In genomic region chr2:61763605-61764034, GRCh38 we compare ENCODE assay signal across 8 cellular contexts.
DNase-seq lines count a peak whose midpoint lies in the region; ATAC-seq and TF ChIP-seq lines count a peak whose summit lies in the region.

No MANE protein-coding gene starts in this region.

- DNase-seq in Daoy (ENCODE audit: low read depth) (peak; percentile 88), HuH-7.5 (ENCODE audit: low spot score) (peak; percentile 46), RWPE2 (ENCODE audit: low spot score) (peak; percentile 80), kidney epithelial cell (ENCODE audit: low read depth) (peak; percentile 60), spleen (peak; percentile 89), T1000 (lab: John Stamatoyannopoulos, UW) (no peak)

- peak; percentile 45 for TF ChIP-seq CTCF in RWPE2 (IDR thresholded peaks at IDR 0.05; ENCODE audit: poor library complexity, severe bottlenecking)
- TF ChIP-seq CTCF in kidney epithelial cell (IDR thresholded peaks at IDR 0.05; ENCODE audit: insufficient read depth, low read length, poor library complexity, severe bottlenecking), result peak; percentile 45
- no peak for TF ChIP-seq CTCF in spleen (IDR thresholded peaks at IDR 0.05 in 8 of 11, conservative IDR thresholded peaks at IDR 0.05 in 3 of 11)

- WGBS in spleen, 5 donors, result 0 to 1% (median 0%) methylated on average over 17 to 23 of the region's 23 CpGs

- H3K27ac ChIP-seq in RWPE2 (ENCODE audit: poor library complexity, severe bottlenecking), result peak overlapping the region; percentile 93
- H3K27ac ChIP-seq in cingulate gyrus (ENCODE audit: low read depth, low read length), result peak overlapping the region; percentile 100
- peak overlapping the region; percentile 92 to 97 (median 95) for H3K27ac ChIP-seq in spleen

- H3K27me3 ChIP-seq in RWPE2 (ENCODE audit: insufficient read depth, poor library complexity, severe bottlenecking) (no peaks in the 10 kb centered on the region), kidney epithelial cell (ENCODE audit: control insufficient read depth, insufficient read depth, low read length) (no peaks in the 10 kb centered on the region), spleen (replicated peaks in 1 of 7) (no peaks in the 10 kb centered on the region)

- H3K4me1 ChIP-seq in RWPE2 (ENCODE audit: insufficient read depth, poor library complexity, severe bottlenecking) (peaks cover 21% of the 10 kb centered on the region), spleen (peaks cover 0 to 17% (median 5%) of the 10 kb centered on the region in 6 donors)

- no peaks in the 10 kb centered on the region for H3K9me3 ChIP-seq in RWPE2 (ENCODE audit: severe bottlenecking)
- H3K9me3 ChIP-seq in spleen, result peaks cover 0 to 13% (median 9%) of the 10 kb centered on the region in 8 donors

- peak overlapping the region; percentile 48 for H3K4me3 ChIP-seq in RWPE2 (ENCODE audit: severe bottlenecking)
- H3K4me3 ChIP-seq in kidney epithelial cell (ENCODE audit: low read depth, low read length), result peak overlapping the region; percentile 82
- peak overlapping the region; percentile 45 to 84 (median 58) for H3K4me3 ChIP-seq in spleen

- intact Hi-C loops in spleen (cut with DNase I; ENCODE audit: low total_unique reads), result no loop called here

- no peak for TF ChIP-seq POLR2A in spleen (IDR thresholded peaks at IDR 0.05)

- H3K36me3 ChIP-seq in RWPE2 (ENCODE audit: low read depth) (no peaks in the 10 kb centered on the region), kidney epithelial cell (ENCODE audit: control insufficient read depth, insufficient read depth, low read length) (no peaks in the 10 kb centered on the region), spleen (no peaks in the 10 kb centered on the region)

- ATAC-seq in GM21526 (IDR thresholded peaks at IDR 0.05; ENCODE audit: low FRiP score, unreplicated experiment) (peak; percentile 13), RWPE2 (ENCODE audit: low read depth) (peak; percentile 49)

Comparison
In these comparisons a context has a peak if more than half of its experiments do, and no peak if none do; other contexts are left out.
1. CTCF ChIP-seq: peak in RWPE2 (single experiment) and kidney epithelial cell (single experiment); none in spleen (0 of 11).
2. Peak in every context shown above with its lines, with median percentiles within 50 percentile points of each other: H3K27ac ChIP-seq and H3K4me3 ChIP-seq.